Comparison of ENCODE assay signal across 8 cellular contexts in the genomic region with DNA sequence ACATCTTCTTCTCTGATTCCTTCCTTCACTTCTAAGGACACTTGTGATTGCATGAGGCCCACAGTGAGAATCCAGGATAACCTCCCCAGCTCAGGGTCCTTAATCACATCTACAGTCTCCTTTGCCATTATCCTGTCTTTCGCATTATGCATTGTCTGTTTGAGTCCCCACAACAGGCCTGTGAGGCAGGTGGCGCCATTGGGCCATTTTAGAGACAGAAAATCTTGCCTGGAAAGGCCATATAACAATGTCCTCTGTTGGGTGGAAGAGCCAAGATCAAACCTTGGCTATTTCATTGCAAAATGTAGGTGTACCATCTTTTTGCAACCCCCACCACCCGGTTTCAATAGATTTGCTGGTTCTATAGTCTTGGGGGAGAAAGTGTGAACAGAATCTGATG.
A peak's percentile ranks its signal among the peaks of the same experiment; 100 is the strongest.
DNase-seq lines count a peak whose midpoint lies in the region; ATAC-seq lines count a peak whose summit lies in the region.

No MANE protein-coding gene starts in this region.

- no peak overlapping the region for H3K4me3 Mint-ChIP-seq in stimulated activated effector memory CD8-positive, alpha-beta T cell treated with anti-CD3 and anti-CD28 coated beads, Interleukin-12 subunit alpha, Interleukin-12 subunit beta, amount 100 ng/mL, for 72 hours

- peak; percentile 56 for DNase-seq in ELR (ENCODE audit: low read depth)
- DNase-seq in NCI-H1105 treated with DMSO at 0.1 percent for 48 hours (lab: John Stamatoyannopoulos, UW) = peak; percentile 3
- peak; percentile 16 to 57 for DNase-seq in activated CD4-positive, alpha-beta T cell treated with anti-CD3 and anti-CD28 coated beads, Interleukin-2, amount 50 U/mL, for 24 hours (ENCODE audit: low read depth in 1 of 2, low spot score in 1 of 2)
- DNase-seq in effector CD4-positive, alpha-beta T cell = peak; percentile 57
- DNase-seq in midbrain (lab: John Stamatoyannopoulos, UW) = peak; percentile 63
- DNase-seq in stimulated activated effector memory CD8-positive, alpha-beta T cell treated with anti-CD3 and anti-CD28 coated beads, Interleukin-12 subunit alpha, Interleukin-12 subunit beta, amount 100 ng/mL, for 72 hours (ENCODE audit: low spot score in 2 of 2) = peak; percentile 24 to 65

- H3K27ac Mint-ChIP-seq in stimulated activated effector memory CD8-positive, alpha-beta T cell treated with anti-CD3 and anti-CD28 coated beads, Interleukin-12 subunit alpha, Interleukin-12 subunit beta, amount 100 ng/mL, for 72 hours = no peak overlapping the region

- no peaks in the 10 kb centered on the region for H3K9me3 Mint-ChIP-seq in stimulated activated effector memory CD8-positive, alpha-beta T cell treated with anti-CD3 and anti-CD28 coated beads, Interleukin-12 subunit alpha, Interleukin-12 subunit beta, amount 100 ng/mL, for 72 hours

- peaks cover under 1% of the 10 kb centered on the region for H3K4me1 Mint-ChIP-seq in stimulated activated effector memory CD8-positive, alpha-beta T cell treated with anti-CD3 and anti-CD28 coated beads, Interleukin-12 subunit alpha, Interleukin-12 subunit beta, amount 100 ng/mL, for 72 hours

- ATAC-seq in GM21723 (IDR thresholded peaks at IDR 0.05; ENCODE audit: unreplicated experiment) (peak; percentile 80), GM21737 (IDR thresholded peaks at IDR 0.05; ENCODE audit: unreplicated experiment) (no peak)
- ATAC-seq in stimulated activated effector memory CD8-positive, alpha-beta T cell treated with anti-CD3 and anti-CD28 coated beads, Interleukin-12 subunit alpha, Interleukin-12 subunit beta, amount 100 ng/mL, for 72 hours = peak; percentile 73

- no peaks in the 10 kb centered on the region for H3K36me3 Mint-ChIP-seq in stimulated activated effector memory CD8-positive, alpha-beta T cell treated with anti-CD3 and anti-CD28 coated beads, Interleukin-12 subunit alpha, Interleukin-12 subunit beta, amount 100 ng/mL, for 72 hours

Comparison
In these comparisons a context has a peak if more than half of its experiments do, and no peak if none do; other contexts are left out.
1. DNase-seq: peak in every context shown above with its lines; median percentile 63 in midbrain; 57 in effector CD4-positive, alpha-beta T cell; 56 in ELR; 44 in stimulated activated effector memory CD8-positive, alpha-beta T cell treated with anti-CD3 and anti-CD28 coated beads, Interleukin-12 subunit alpha, Interleukin-12 subunit beta, amount 100 ng/mL, for 72 hours; 36 in activated CD4-positive, alpha-beta T cell treated with anti-CD3 and anti-CD28 coated beads, Interleukin-2, amount 50 U/mL, for 24 hours; 3 in NCI-H1105 treated with DMSO at 0.1 percent for 48 hours.